26 cellular contexts compared by ENCODE assay signal in genomic region chr5:73728493-73729273, GRCh38.
A peak's percentile ranks its signal among the peaks of the same experiment; 100 is the strongest.
DNase-seq lines count a peak whose midpoint lies in the region; ATAC-seq, FAIRE-seq and TF ChIP-seq lines count a peak whose summit lies in the region.
"Had no signal": no experiment of that assay in that cellular context is flagged by ENCODE, and none has a peak within 500 bp of the region (broad histone marks: within the 10 kb centered on the region; RNA-seq: fewer than 3 reads in every experiment).

No MANE protein-coding gene starts in this region.

- H3K4me3 ChIP-seq in ascending aorta, result peak overlapping the region in 1 of 2 donors; percentile 8
- no peak overlapping the region for H3K4me3 ChIP-seq in thoracic aorta
- H3K4me3 ChIP-seq: prostate gland, SJSA1 had no signal

- H3K27me3 ChIP-seq in ascending aorta, result no peaks in the 10 kb centered on the region
- H3K27me3 ChIP-seq in thoracic aorta (replicated peaks; ENCODE audit: insufficient read depth), result no peaks in the 10 kb centered on the region
- H3K27me3 ChIP-seq: SJSA1 had no signal

- DNase-seq in HTR-8/SVneo (ENCODE audit: insufficient read length, low spot score) (no peak), ascending aorta (ENCODE audit: low spot score in 2 of 2) (no peak), left lobe of liver (ENCODE audit: low spot score) (no peak), thoracic aorta (ENCODE audit: low spot score) (no peak), SW 1271 (lab: John Stamatoyannopoulos, UW) (no peak)
- DNase-seq in activated naive CD4-positive, alpha-beta T cell treated with Interleukin-2 at 50 U/mL for 16 hours, result no peak
- DNase-seq: activated CD4-positive, alpha-beta T cell treated with anti-CD3 and anti-CD28 coated beads, Interleukin-2, amount 10 ng/mL, durations not matched to agents 24 days and 14 days; activated effector memory CD4-positive, alpha-beta T cell treated with anti-CD3 and anti-CD28 coated beads, Interleukin-2, amount 50 U/mL, for 16 hours; activated naive CD8-positive, alpha-beta T cell treated with anti-CD3 and anti-CD28 coated beads for 36 hours; DMS 273 treated with DMSO at 0.1 percent for 48 hours; immature natural killer cell; KG1; naive B cell; NCI-H1092 treated with DMSO at 0.1 percent for 48 hours; NCI-H187; NCI-H446 treated with DMSO at 0.1 percent for 48 hours; NCI-H82; T-cell had no signal

- FAIRE-seq in HTR-8/SVneo (lab: Jason Lieb, UNC), result peak; percentile 44
- FAIRE-seq: endothelial cell of umbilical vein, GM18507, H1 had no signal

- no peak for TF ChIP-seq CTCF in ascending aorta (IDR thresholded peaks at IDR 0.05)
- no peak for TF ChIP-seq CTCF in thoracic aorta (IDR thresholded peaks at IDR 0.05)

- intact Hi-C loops in ascending aorta (cut with DNase I), result no loop called here

- H3K36me3 ChIP-seq in ascending aorta (no peaks in the 10 kb centered on the region), thoracic aorta (no peaks in the 10 kb centered on the region)
- H3K36me3 ChIP-seq: prostate gland, SJSA1 had no signal

- ATAC-seq in left lobe of liver, result peak; percentile 63
- no peak for ATAC-seq in thoracic aorta (ENCODE audit: insufficient number of reproducible peaks, low FRiP score, low read depth)
- ATAC-seq in HG03108 (IDR thresholded peaks at IDR 0.05; ENCODE audit: unreplicated experiment), result no peak
- ATAC-seq: stimulated activated effector memory CD8-positive, alpha-beta T cell treated with anti-CD3 and anti-CD28 coated beads, Interleukin-12 subunit alpha, Interleukin-12 subunit beta, amount 100 ng/mL, for 72 hours; T-cell; WTC11 had no signal

- H3K4me1 ChIP-seq in ascending aorta (peaks cover 5 to 25% of the 10 kb centered on the region in 2 donors), thoracic aorta (ENCODE audit: control insufficient read depth in 1 of 2, low read depth in 2 of 2) (peaks cover 16 to 53% of the 10 kb centered on the region in 2 donors)
- H3K4me1 ChIP-seq: prostate gland had no signal

- H3K9me3 ChIP-seq in ascending aorta, result no peaks in the 10 kb centered on the region
- H3K9me3 ChIP-seq in thoracic aorta, result no peaks in the 10 kb centered on the region
- H3K9me3 ChIP-seq: prostate gland, SJSA1 had no signal

- peak overlapping the region; percentile 56 to 59 for H3K27ac ChIP-seq in ascending aorta
- peak overlapping the region; percentile 67 to 71 for H3K27ac ChIP-seq in thoracic aorta
- H3K27ac ChIP-seq: prostate gland had no signal
